Comparison of ENCODE assay signal across 9 cellular contexts in genomic region chr5:150636391-150637244, GRCh38. TPM values are rescaled to one million over a fixed set of nuclear protein-coding genes. Genes with fewer than 3 reads are reported as not detected.
DNase-seq lines count a peak whose midpoint lies in the region; ATAC-seq and TF ChIP-seq lines count a peak whose summit lies in the region.
"Had no signal": no experiment of that assay in that cellular context is flagged by ENCODE, and none has a peak within 500 bp of the region (broad histone marks: within the 10 kb centered on the region; RNA-seq: fewer than 3 reads in every experiment).

No MANE protein-coding gene starts in this region.

- TF ChIP-seq EP300 in ovary (IDR thresholded peaks at IDR 0.05): no peak

- intact Hi-C loops in ovary (cut with DNase I): no loop called here

- no peak for TF ChIP-seq CTCF in RWPE2 (IDR thresholded peaks at IDR 0.05; ENCODE audit: poor library complexity, severe bottlenecking)
- TF ChIP-seq CTCF in fibroblast of pulmonary artery (IDR thresholded peaks at IDR 0.05; ENCODE audit: low read length, missing control alignments): no peak
- no peak for TF ChIP-seq CTCF in ovary (IDR thresholded peaks at IDR 0.05)
- TF ChIP-seq CTCF in GM13976 (IDR thresholded peaks at IDR 0.05; ENCODE audit: borderline replicate concordance, control extremely low read depth, extremely low read depth, insufficient read depth, missing control alignments): no peak

- H3K27ac Mint-ChIP-seq in activated naive CD4-positive, alpha-beta T cell treated with anti-CD3 and anti-CD28 coated beads, Interleukin-2, amount 50 U/mL, for 72 hours: peak overlapping the region in 1 of 2 donors; percentile 63

- peak overlapping the region; percentile 93 for H3K27ac ChIP-seq in RWPE2 (ENCODE audit: poor library complexity, severe bottlenecking)
- H3K27ac ChIP-seq in ovary: peak overlapping the region in 1 of 2 donors; percentile 42

- H3K9me3 ChIP-seq in RWPE2 (ENCODE audit: severe bottlenecking): no peaks in the 10 kb centered on the region
- H3K9me3 ChIP-seq in ovary: no peaks in the 10 kb centered on the region

- no peak for TF ChIP-seq POLR2A in ovary (IDR thresholded peaks at IDR 0.05)

- peak; percentile 26 for DNase-seq in COLO829 (ENCODE audit: low spot score)
- DNase-seq in RWPE2 (ENCODE audit: low spot score): no peak
- DNase-seq in fibroblast of pulmonary artery (ENCODE audit: low read depth): peak; percentile 72
- peak; percentile 63 to 80 (median 77) for DNase-seq in ovary
- no peak for DNase-seq in GM13976 (ENCODE audit: low spot score)
- DNase-seq in SHP77 (lab: John Stamatoyannopoulos, UW): no peak
- DNase-seq in activated naive CD4-positive, alpha-beta T cell treated with anti-CD3 and anti-CD28 coated beads, Interleukin-2, amount 50 U/mL, for 72 hours (ENCODE audit: low spot score in 2 of 2): no peak
- DNase-seq: DMS79 had no signal

- in situ Hi-C loops in GM13976 (cut with MboI; ENCODE audit: low sequenced_read_pairs, unreplicated experiment): no loop called here

- ATAC-seq in RWPE2 (ENCODE audit: low read depth): peak; percentile 63
- no peak for ATAC-seq in activated naive CD4-positive, alpha-beta T cell treated with anti-CD3 and anti-CD28 coated beads, Interleukin-2, amount 50 U/mL, for 72 hours
- ATAC-seq in HG03460 (IDR thresholded peaks at IDR 0.05; ENCODE audit: unreplicated experiment): no peak

- no peaks in the 10 kb centered on the region for H3K36me3 Mint-ChIP-seq in activated naive CD4-positive, alpha-beta T cell treated with anti-CD3 and anti-CD28 coated beads, Interleukin-2, amount 50 U/mL, for 72 hours

- H3K36me3 ChIP-seq in RWPE2 (ENCODE audit: low read depth) (no peaks in the 10 kb centered on the region), ovary (no peaks in the 10 kb centered on the region)

- no peak overlapping the region for H3K4me3 ChIP-seq in RWPE2 (ENCODE audit: severe bottlenecking)
- no peak overlapping the region for H3K4me3 ChIP-seq in fibroblast of pulmonary artery (replicated peaks; ENCODE audit: low read depth, low read length)
- H3K4me3 ChIP-seq in ovary: no peak overlapping the region

- H3K4me1 ChIP-seq in RWPE2 (ENCODE audit: insufficient read depth, poor library complexity, severe bottlenecking): peaks cover 50% of the 10 kb centered on the region
- H3K4me1 ChIP-seq in ovary (ENCODE audit: insufficient read depth): peaks cover 28% of the 10 kb centered on the region

- no peaks in the 10 kb centered on the region for H3K9me3 Mint-ChIP-seq in activated naive CD4-positive, alpha-beta T cell treated with anti-CD3 and anti-CD28 coated beads, Interleukin-2, amount 50 U/mL, for 72 hours

- 47 to 65% (median 53%) methylated on average over 6 of the region's 6 CpGs for WGBS in ovary, 3 donors

- no peaks in the 10 kb centered on the region for H3K27me3 ChIP-seq in RWPE2 (ENCODE audit: insufficient read depth, poor library complexity, severe bottlenecking)
- H3K27me3 ChIP-seq in ovary: no peaks in the 10 kb centered on the region

RNA-seq across cellular contexts. Expression of gene SYNPO, which starts 3.8 kb away (rescaled TPM):
- total RNA-seq in ovary: 100 to 1,000 TPM in 3 of 7 donors, 10 to 100 TPM in 3, 1 to 10 TPM in 1; 8.3 to 174 (median 70.2) TPM
- polyA plus RNA-seq in ovary: 10 to 100 TPM; 31.0 to 86.9 TPM
- total RNA-seq in activated naive CD4-positive, alpha-beta T cell treated with anti-CD3 and anti-CD28 coated beads, Interleukin-2, amount 50 U/mL, for 72 hours: under 1 TPM; 0.18 to 0.53 TPM

RNA-seq across cellular contexts. Expression of gene MYOZ3, which starts 24.4 kb away (rescaled TPM):
- total RNA-seq in ovary: 1 to 10 TPM in 4 of 7 donors, under 1 TPM in 3; 0.36 to 2.6 (median 1.2) TPM
- polyA plus RNA-seq in ovary: 1 to 10 TPM; 1.6 to 2.7 TPM
- under 1 TPM; 0.09 to 0.49 TPM for total RNA-seq in activated naive CD4-positive, alpha-beta T cell treated with anti-CD3 and anti-CD28 coated beads, Interleukin-2, amount 50 U/mL, for 72 hours

Comparison
In these comparisons a context has a peak if more than half of its experiments do, and no peak if none do; other contexts are left out.
1. DNase-seq: peak in COLO829 (single experiment), fibroblast of pulmonary artery (single experiment) and ovary (5 of 5); none in RWPE2 (single experiment), GM13976 (single experiment), SHP77 (0 of 2) and activated naive CD4-positive, alpha-beta T cell treated with anti-CD3 and anti-CD28 coated beads, Interleukin-2, amount 50 U/mL, for 72 hours (0 of 2).
2. RNA of gene SYNPO, which starts 3.8 kb away (total RNA-seq): 8.3 to 174 TPM in ovary; 0.18 to 0.53 TPM in activated naive CD4-positive, alpha-beta T cell treated with anti-CD3 and anti-CD28 coated beads, Interleukin-2, amount 50 U/mL, for 72 hours; every median in the first group is over 4 times any median in the second.